28 cellular contexts compared by ENCODE assay signal in the genomic region with DNA sequence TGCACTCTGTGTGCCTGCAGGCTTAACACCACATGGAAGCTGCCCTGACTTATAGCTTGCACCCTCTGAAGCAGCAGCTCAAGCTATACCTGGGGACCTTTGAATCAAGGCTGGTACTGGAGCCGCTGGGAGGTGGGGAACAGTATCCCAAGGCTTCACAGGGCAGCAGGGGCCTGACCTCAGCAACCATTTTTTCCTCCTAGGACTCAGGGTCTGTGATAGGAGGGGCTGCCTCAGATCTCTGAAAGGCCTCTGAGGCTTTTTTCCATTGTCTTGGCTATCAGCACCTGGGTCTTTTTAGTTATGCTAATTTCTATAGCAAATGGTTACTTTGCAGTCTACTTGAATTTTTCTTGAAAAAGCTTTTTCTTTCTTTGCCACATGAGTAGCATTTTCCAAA.
"Had no signal": no experiment of that assay in that cellular context is flagged by ENCODE, and none has a peak within 500 bp of the region (broad histone marks: within the 10 kb centered on the region; RNA-seq: fewer than 3 reads in every experiment).

No MANE protein-coding gene starts in this region.

- H3K4me3 ChIP-seq: breast epithelium, SK-N-MC had no signal

- H3K27me3 ChIP-seq: breast epithelium had no signal

- H3K9me3 ChIP-seq: breast epithelium had no signal

- ATAC-seq: activated CD8-positive, alpha-beta T cell treated with anti-CD3 and anti-CD28 coated beads, Interleukin-2, amount 10 ng/mL, durations not matched to agents 7 days and 5 days; Panc1; Right ventricle myocardium inferior; T-cell had no signal

- H3K27me3 Mint-ChIP-seq: activated naive CD4-positive, alpha-beta T cell treated with anti-CD3 and anti-CD28 coated beads, Interleukin-2, amount 50 U/mL, for 24 hours; activated T-cell treated with anti-CD3 and anti-CD28 coated beads, Interleukin-2, amount 50 U/mL, for 24 hours; T-cell had no signal

- H3K27ac ChIP-seq: breast epithelium, SK-N-MC had no signal

- H3K4me3 Mint-ChIP-seq: activated CD8-positive, alpha-beta T cell treated with anti-CD3 and anti-CD28 coated beads, Interleukin-2, amount 10 ng/mL, durations not matched to agents 7 days and 5 days; activated naive CD4-positive, alpha-beta T cell treated with anti-CD3 and anti-CD28 coated beads, Interleukin-2, amount 50 U/mL, for 24 hours; activated T-cell treated with anti-CD3 and anti-CD28 coated beads, Interleukin-2, amount 50 U/mL, for 24 hours; activated T-helper 1 cell treated with anti-CD3 and anti-CD28 coated beads, Interleukin-12 subunit alpha, Interleukin-12 subunit beta, Interleukin-2, Interleukin-4 antibody, amounts not matched to agents 30 ng/mL and 10 ng/mL and 1 ng/mL, durations not matched to agents 14 hours and 24 hours and 36 hours; T-cell had no signal

- H3K36me3 Mint-ChIP-seq: activated naive CD4-positive, alpha-beta T cell treated with anti-CD3 and anti-CD28 coated beads, Interleukin-2, amount 50 U/mL, for 24 hours; T-cell had no signal

- DNase-seq: activated CD4-positive, alpha-beta T cell treated with anti-CD3 and anti-CD28 coated beads for 48 hours; activated CD4-positive, alpha-beta T cell treated with anti-CD3 and anti-CD28 coated beads, Interleukin-2, amount 50 U/mL, for 4 hours; activated CD4-positive, CD25-positive, alpha-beta regulatory T cell treated with anti-CD3 and anti-CD28 coated beads, Interleukin-2, amount 50 U/mL, for 72 hours; activated CD8-positive, alpha-beta memory T cell treated with anti-CD3 and anti-CD28 coated beads, Interleukin-2, amount 50 U/mL, for 48 hours; activated CD8-positive, alpha-beta T cell treated with anti-CD3 and anti-CD28 coated beads, Interleukin-2, amount 10 ng/mL, durations not matched to agents 7 days and 5 days; activated effector memory CD4-positive, alpha-beta T cell treated with Interleukin-2 at 50 U/mL for 16 hours; activated naive CD4-positive, alpha-beta T cell; activated T-cell treated with anti-CD3 and anti-CD28 coated beads, Interleukin-2, amount 50 U/mL, for 24 hours; aorta; central memory CD4-positive, alpha-beta T cell; Kasumi-1; NCI-H1048; NCI-H146; NCI-H187 treated with DMSO at 0.1 percent for 48 hours; NCI-H2081 treated with DMSO at 0.1 percent for 48 hours; NCI-H2227 treated with DMSO at 0.1 percent for 48 hours; NCI-H446 treated with DMSO at 0.1 percent for 48 hours; NCI-H524 treated with DMSO at 0.1 percent for 48 hours; NCI-H748 treated with DMSO at 0.1 percent for 48 hours; RPMI8226; T-cell; T-helper 2 cell had no signal

- H3K9me3 Mint-ChIP-seq: activated naive CD4-positive, alpha-beta T cell treated with anti-CD3 and anti-CD28 coated beads, Interleukin-2, amount 50 U/mL, for 24 hours; activated T-helper 1 cell treated with anti-CD3 and anti-CD28 coated beads, Interleukin-12 subunit alpha, Interleukin-12 subunit beta, Interleukin-2, Interleukin-4 antibody, amounts not matched to agents 30 ng/mL and 10 ng/mL and 1 ng/mL, durations not matched to agents 14 hours and 24 hours and 36 hours; T-cell had no signal

- H3K27ac Mint-ChIP-seq: activated CD8-positive, alpha-beta T cell treated with anti-CD3 and anti-CD28 coated beads, Interleukin-2, amount 10 ng/mL, durations not matched to agents 7 days and 5 days; activated naive CD4-positive, alpha-beta T cell treated with anti-CD3 and anti-CD28 coated beads, Interleukin-2, amount 50 U/mL, for 24 hours; activated T-cell treated with anti-CD3 and anti-CD28 coated beads, Interleukin-2, amount 50 U/mL, for 24 hours; activated T-helper 1 cell treated with anti-CD3 and anti-CD28 coated beads, Interleukin-12 subunit alpha, Interleukin-12 subunit beta, Interleukin-2, Interleukin-4 antibody, amounts not matched to agents 30 ng/mL and 10 ng/mL and 1 ng/mL, durations not matched to agents 14 hours and 24 hours and 36 hours; T-cell had no signal

- H3K36me3 ChIP-seq: breast epithelium had no signal

- H3K4me1 ChIP-seq: breast epithelium had no signal
